8 cellular contexts compared by ENCODE assay signal in genomic region chr4:76896731-76897521, GRCh38. TPM values are rescaled to one million over a fixed set of nuclear protein-coding genes. Genes with fewer than 3 reads are reported as not detected.
DNase-seq lines count a peak whose midpoint lies in the region; TF ChIP-seq lines count a peak whose summit lies in the region.

No MANE protein-coding gene starts in this region.

- intact Hi-C loops in A673 (cut with micrococcal nuclease; ENCODE audit: unreplicated experiment): no loop called here
- intact Hi-C loops in adrenal gland (cut with DNase I): no loop called here

- H3K4me2 ChIP-seq in skeletal muscle satellite cell (ENCODE audit: low read length): peak overlapping the region; percentile 75

- H3K36me3 ChIP-seq in A673 (ENCODE audit: insufficient read depth, low read length, poor library complexity, severe bottlenecking) (no peaks in the 10 kb centered on the region), adrenal gland (replicated peaks in 1 of 2) (no peaks in the 10 kb centered on the region), iPS DF 6.9 (ENCODE audit: control insufficient read depth, insufficient read depth, low read length) (no peaks in the 10 kb centered on the region; the same call in 1 of the 2 replicates), skeletal muscle satellite cell (ENCODE audit: insufficient read depth, low read length) (no peaks in the 10 kb centered on the region)

- H3K27me3 ChIP-seq in A673 (replicated peaks; ENCODE audit: insufficient read depth, low read depth, low read length, poor library complexity) (peaks cover 29% of the 10 kb centered on the region), adrenal gland (peaks cover 35% of the 10 kb centered on the region), iPS DF 6.9 (ENCODE audit: control insufficient read depth, insufficient read depth, low read length) (peaks cover 30% of the 10 kb centered on the region; the same call in 1 of the 2 replicates), skeletal muscle satellite cell (ENCODE audit: control insufficient read depth, insufficient read depth, low read length) (peaks cover 71% of the 10 kb centered on the region)

- H3K4me3 ChIP-seq in A673 (ENCODE audit: low read depth, low read length, poor library complexity, severe bottlenecking): peak overlapping the region; percentile 43
- peak overlapping the region in 1 of 4 donors; percentile 64 for H3K4me3 ChIP-seq in adrenal gland
- H3K4me3 ChIP-seq in iPS DF 6.9 (ENCODE audit: low read length): peak overlapping the region; percentile 63
- H3K4me3 ChIP-seq in skeletal muscle satellite cell (ENCODE audit: low read length): peak overlapping the region; percentile 64

- in situ Hi-C loops in GM13977 (cut with MboI; ENCODE audit: low pct_unique_long_range_greater_than_20kb, low sequenced_read_pairs, unreplicated experiment): no loop called here

- no TSS peak for BruUV-seq in A673 (replicated peaks; lab: Mats Ljungman, UMichigan)

- no peak overlapping the region for H3K9ac ChIP-seq in skeletal muscle satellite cell (ENCODE audit: low read depth, low read length)

- TF ChIP-seq CTCF in A673 (conservative IDR thresholded peaks at IDR 0.05; ENCODE audit: low read depth, low read length): no peak
- no peak for TF ChIP-seq CTCF in GM13977 (IDR thresholded peaks at IDR 0.05; ENCODE audit: extremely low read depth, insufficient read depth, missing control alignments)
- TF ChIP-seq CTCF in adrenal gland (IDR thresholded peaks at IDR 0.05): peak in 1 of 6 experiments; percentile 8

- CTCF ChIA-PET in A673 (lab: Charles Lee): no interaction called here

- H3K9me3 ChIP-seq in A673 (ENCODE audit: low read depth, low read length, poor library complexity, severe bottlenecking) (no peaks in the 10 kb centered on the region), adrenal gland (replicated peaks in 1 of 3) (no peaks in the 10 kb centered on the region), iPS DF 6.9 (ENCODE audit: control insufficient read depth, insufficient read depth, low read length) (no peaks in the 10 kb centered on the region), skeletal muscle satellite cell (replicated peaks; ENCODE audit: low read length) (no peaks in the 10 kb centered on the region)

- no peak overlapping the region for H3K27ac ChIP-seq in A673 (ENCODE audit: low read depth, low read length, poor library complexity, severe bottlenecking)
- H3K27ac ChIP-seq in adrenal gland: peak overlapping the region in 1 of 5 donors; percentile 62
- no peak overlapping the region for H3K27ac ChIP-seq in iPS DF 6.9 (ENCODE audit: low read length)

- H3K4me1 ChIP-seq in A673 (ENCODE audit: insufficient read depth, low read length, poor library complexity, severe bottlenecking): no peaks in the 10 kb centered on the region
- H3K4me1 ChIP-seq in adrenal gland (replicated peaks in 1 of 2): peaks cover 11 to 16% of the 10 kb centered on the region in 2 donors
- no peaks in the 10 kb centered on the region for H3K4me1 ChIP-seq in iPS DF 6.9 (ENCODE audit: control insufficient read depth, insufficient read depth, low read length)
- H3K4me1 ChIP-seq in skeletal muscle satellite cell (ENCODE audit: control insufficient read depth, insufficient read depth, low read length): peaks cover 8% of the 10 kb centered on the region

- TF ChIP-seq POLR2A in adrenal gland (IDR thresholded peaks at IDR 0.05): no peak

- POLR2A ChIA-PET in A673 (lab: Charles Lee; ENCODE audit: low non-redundant PET): no interaction called here

- peak; percentile 6 for DNase-seq in A673 (ENCODE audit: low spot score)
- DNase-seq in GM13977 (ENCODE audit: low spot score): peak; percentile 60
- peak; percentile 77 to 86 (median 85) for DNase-seq in NCI-H1417 (lab: John Stamatoyannopoulos, UW)
- DNase-seq in adrenal gland: peak in 4 of 7 donors; percentile 12 to 42 (median 28)
- DNase-seq in iPS DF 6.9 (ENCODE audit: low read depth, low spot score): no peak
- no peak for DNase-seq in Ammon's horn (ENCODE audit: low spot score)
- DNase-seq in epidermal melanocyte (ENCODE audit: insufficient read length, low spot score): no peak

- 6 to 22% (median 12%) methylated on average over 17 to 76 of the region's 76 CpGs for WGBS in adrenal gland, 4 donors
- WGBS in iPS DF 6.9 (ENCODE audit: insufficient coverage, insufficient read length): no CpG with 5 or more reads among the region's 76 CpGs

RNA-seq across cellular contexts. Expression of gene SOWAHB, which starts 1.0 kb away (rescaled TPM):
- total RNA-seq in A673 (2021): 0.13 and 0.15 TPM in 2 replicates
- total RNA-seq in adrenal gland: 1 to 10 TPM in 2 of 8 donors, under 1 TPM in 6; 0.29 to 3.7 (median 0.53) TPM
- 1 to 10 TPM in 1 of 3 donors, under 1 TPM in 1, not detected in 1; 0.17 to 1.2 TPM for polyA plus RNA-seq in adrenal gland
- total RNA-seq in skeletal muscle satellite cell (2012; rRNA removed): not detected in 2 replicates

RNA-seq across cellular contexts. Expression of gene SEPTIN11, which starts 52.6 kb away (rescaled TPM):
- total RNA-seq in A673 (2021) (121 and 125 TPM in 2 replicates), adrenal gland (10 to 100 TPM; 24.0 to 49.1 (median 32.4) TPM)
- polyA plus RNA-seq in adrenal gland: 10 to 100 TPM; 12.5 to 31.5 (median 30.7) TPM
- 107 and 109 TPM in 2 replicates for total RNA-seq in skeletal muscle satellite cell (2012; rRNA removed)

Comparison
In these comparisons a context has a peak if more than half of its experiments do, and no peak if none do; other contexts are left out.
1. DNase-seq: peak in A673 (single experiment), GM13977 (single experiment), NCI-H1417 (3 of 3) and adrenal gland (4 of 7); none in iPS DF 6.9 (single experiment), Ammon's horn (single experiment) and epidermal melanocyte (single experiment).